Comparison of ENCODE assay signal across 8 cellular contexts in genomic region chr1:77687519-77687906, GRCh38. TPM values are rescaled to one million over a fixed set of nuclear protein-coding genes. Genes with fewer than 3 reads are reported as not detected.
DNase-seq lines count a peak whose midpoint lies in the region; ATAC-seq, FAIRE-seq and TF ChIP-seq lines count a peak whose summit lies in the region.

No MANE protein-coding gene starts in this region.

- no peaks in the 10 kb centered on the region for H3K27me3 ChIP-seq in AG04450 (ENCODE audit: control insufficient read depth, insufficient read depth, low read length)
- no peaks in the 10 kb centered on the region for H3K27me3 ChIP-seq in H1 (replicated peaks in 1 of 4; ENCODE audit: control insufficient read depth in 3 of 4, extremely low read depth in 1 of 4, insufficient read depth in 3 of 4, low read length in 3 of 4)
- no peaks in the 10 kb centered on the region for H3K27me3 ChIP-seq in PC-3 (ENCODE audit: low read length)

- intact Hi-C loops in PC-3 (cut with micrococcal nuclease), result loop anchor here (10.0 kb wide), 1 partner anchor 137 kb away; no protein-coding TSS in a partner anchor

- H4K20me1 ChIP-seq in H1 (replicated peaks in 1 of 2; ENCODE audit: control insufficient read depth in 1 of 2, insufficient read depth in 2 of 2, low read length in 2 of 2), result no peaks in the 10 kb centered on the region
- no peaks in the 10 kb centered on the region for H4K20me1 ChIP-seq in PC-3 (ENCODE audit: low read length)

- no peak overlapping the region for H3K14ac ChIP-seq in H1 (ENCODE audit: insufficient read length)

- no peaks in the 10 kb centered on the region for H3K36me3 ChIP-seq in H1 (ENCODE audit: control insufficient read depth in 2 of 4, insufficient read depth in 4 of 4, low read length in 3 of 4)
- no peaks in the 10 kb centered on the region for H3K36me3 ChIP-seq in PC-3 (ENCODE audit: low read depth, low read length)

- H3K79me2 ChIP-seq in H1 (ENCODE audit: control insufficient read depth in 1 of 2, insufficient read depth in 2 of 2, low read length in 2 of 2) (no peaks in the 10 kb centered on the region), PC-3 (ENCODE audit: low read length) (peaks cover 2% of the 10 kb centered on the region)

- no peak overlapping the region for H2AFZ ChIP-seq in H1 (ENCODE audit: low read length)
- H2AFZ ChIP-seq in PC-3 (ENCODE audit: low read length), result no peak overlapping the region

- WGBS in H1 (ENCODE audit: extremely low coverage in 1 of 2, insufficient coverage in 1 of 2, insufficient read length in 1 of 2, insufficient replicate concordance in 2 of 2, low coverage in 1 of 2, low lambda C conversion rate in 2 of 2, missing lambda C conversion rate in 1 of 2), 2 experiments, result 2% methylated on average over 7 of the region's 21 CpGs; no CpG with 5 or more reads in 1 of the 2 experiments

- H3K4me3 Mint-ChIP-seq in memory B cell, result peak overlapping the region; percentile 79

- CTCF ChIA-PET in AG04450 (lab: Charles Lee) (interaction anchor here (0.6 kb wide), 1 partner anchor 279 kb away, joined by 4 read pairs; no protein-coding TSS in a partner anchor), H1 (lab: Charles Lee; ENCODE audit: partially characterized antibody) (no interaction called here), PC-3 (lab: Charles Lee) (no interaction called here)

- peak overlapping the region; percentile 92; the same call in 1 of the 2 replicates for H4K8ac ChIP-seq in H1 (ENCODE audit: extremely low read depth, insufficient read depth, low read length)

- no peak for TF ChIP-seq EP300 in H1 (IDR thresholded peaks at IDR 0.05; ENCODE audit: borderline replicate concordance in 1 of 2, low read depth in 2 of 2, low read length in 2 of 2)

- no peak overlapping the region for H2BK20ac ChIP-seq in H1 (ENCODE audit: low read length)

- H3K9ac ChIP-seq in H1 (replicated peaks in 1 of 4; ENCODE audit: extremely low read depth in 1 of 4, low read depth in 3 of 4, low read length in 3 of 4), result peak overlapping the region in 1 of 4 experiments; percentile 27; a peak in 2 of 7 replicates
- H3K9ac ChIP-seq in PC-3 (ENCODE audit: low read length), result no peak overlapping the region

- H4K5ac ChIP-seq in H1 (ENCODE audit: insufficient read length, low read depth, low read length), result no peak overlapping the region

- no peak overlapping the region; the same call in 1 of the 2 replicates for H3K18ac ChIP-seq in H1 (ENCODE audit: extremely low read depth, low read length)

- no peak overlapping the region for H2BK15ac ChIP-seq in H1 (ENCODE audit: low read length)

- H3K4me1 ChIP-seq in H1 (replicated peaks in 1 of 4; ENCODE audit: control insufficient read depth in 3 of 4, insufficient read depth in 4 of 4, low read length in 3 of 4) (no peaks in the 10 kb centered on the region; a peak in 2 of 7 replicates), PC-3 (ENCODE audit: insufficient read depth, low read length) (peaks cover 10% of the 10 kb centered on the region)

- no peaks in the 10 kb centered on the region for H3K9me2 ChIP-seq in PC-3 (replicated peaks; ENCODE audit: low read length)

- H3K56ac ChIP-seq in H1 (replicated peaks; ENCODE audit: insufficient read length, low read depth, low read length), result no peak overlapping the region

- H3K23me2 ChIP-seq in H1 (ENCODE audit: low read depth, low read length), result peaks cover 4% of the 10 kb centered on the region

- DNase-seq in AG04450 (ENCODE audit: low read depth, low spot score) (no peak), HuH-7 (ENCODE audit: low spot score) (peak; percentile 45), H1 (ENCODE audit: low read depth in 1 of 2, low spot score in 2 of 2) (peak; percentile 51 to 70), memory B cell (ENCODE audit: low spot score in 2 of 2) (no peak), NCI-H1048 (lab: John Stamatoyannopoulos, UW) (no peak), PC-3 (no peak), GM19238 (ENCODE audit: insufficient read length, low spot score) (no peak)

- no peak for FAIRE-seq in H1 (lab: Jason Lieb, UNC)

- no peak overlapping the region for H3K4ac ChIP-seq in H1 (replicated peaks; ENCODE audit: insufficient read length, low read depth, low read length)

- no peak overlapping the region for H2BK120ac ChIP-seq in H1 (replicated peaks; ENCODE audit: low read depth, low read length)

- H2BK5ac ChIP-seq in H1 (ENCODE audit: low read depth, low read length), result no peak overlapping the region

- H3K23ac ChIP-seq in H1 (ENCODE audit: insufficient read length), result no peak overlapping the region

- no TSS peak for BruUV-seq in PC-3 (replicated peaks; lab: Mats Ljungman, UMichigan)

- no peaks in the 10 kb centered on the region for H3K79me1 ChIP-seq in H1 (ENCODE audit: low read depth, low read length)

- H3K27ac Mint-ChIP-seq in memory B cell, result no peak overlapping the region

- peak; percentile 11; the same call in 1 of the 2 replicates for TF ChIP-seq CTCF in AG04450 (IDR thresholded peaks at IDR 0.05; ENCODE audit: low read depth, low read length)
- peak; percentile 46 to 67 (median 51); a peak in 3 of 4 replicates for TF ChIP-seq CTCF in H1 (IDR thresholded peaks at IDR 0.05; ENCODE audit: control extremely low read depth in 1 of 3, insufficient read depth in 1 of 3, low read depth in 1 of 3, low read length in 3 of 3)
- no peak for TF ChIP-seq CTCF in PC-3 (conservative IDR thresholded peaks at IDR 0.05; ENCODE audit: low read depth, low read length)

- no peak overlapping the region for H2AK5ac ChIP-seq in H1 (ENCODE audit: low read depth, low read length)

- H3K9me3 Mint-ChIP-seq in memory B cell, result no peaks in the 10 kb centered on the region

- no peak overlapping the region for H2BK12ac ChIP-seq in H1 (ENCODE audit: low read depth, low read length)

- H3K27ac ChIP-seq in AG04450 (ENCODE audit: low read depth, low read length), result no peak overlapping the region
- no peak overlapping the region for H3K27ac ChIP-seq in H1 (ENCODE audit: low read depth, low read length)
- no peak overlapping the region for H3K27ac ChIP-seq in PC-3 (ENCODE audit: low read length)

- ATAC-seq in memory B cell (ENCODE audit: low read depth) (no peak), HG03571 (IDR thresholded peaks at IDR 0.05; ENCODE audit: unreplicated experiment) (no peak), PC-3 (no peak)

- no peaks in the 10 kb centered on the region for H3K27me3 Mint-ChIP-seq in memory B cell

- POLR2A ChIA-PET in AG04450 (lab: Yijun Ruan, JAX), result interaction anchor here (0.6 kb wide), 1 partner anchor 536 kb away, joined by 3 read pairs; no protein-coding TSS in a partner anchor
- POLR2A ChIA-PET in H1 (lab: Charles Lee; ENCODE audit: partially characterized antibody), result interaction anchor here (0.6 to 2.5 kb wide), 7 partner anchors 16 to 202 kb away, joined by 3 to 6 read pairs (median 4); partner anchors contain the start of gene NEXN
- POLR2A ChIA-PET in PC-3 (lab: Charles Lee; ENCODE audit: unreplicated experiment), result no interaction called here

- TF ChIP-seq RAD21 in H1 (IDR thresholded peaks at IDR 0.05 in 1 of 2, conservative IDR thresholded peaks at IDR 0.05 in 1 of 2; ENCODE audit: low read depth in 2 of 2, low read length in 2 of 2), result peak; percentile 33 to 42; a peak in 3 of 4 replicates

- H3K4me3 ChIP-seq in AG04450 (ENCODE audit: low read depth, low read length) (no peak overlapping the region), H1 (ENCODE audit: extremely low read depth in 1 of 4, insufficient read depth in 2 of 4, low read depth in 3 of 4, low read length in 4 of 4) (peak overlapping the region; percentile 29 to 67 (median 34); a peak in 7 of 8 replicates), PC-3 (ENCODE audit: low read length) (no peak overlapping the region)

- peaks cover 9% of the 10 kb centered on the region for H3K4me1 Mint-ChIP-seq in memory B cell

- peaks cover 11% of the 10 kb centered on the region for H3K36me3 Mint-ChIP-seq in memory B cell

- H3K9me3 ChIP-seq in AG04450 (ENCODE audit: control insufficient read depth, insufficient read depth, low read length) (no peaks in the 10 kb centered on the region; the same call in 1 of the 2 replicates), H1 (ENCODE audit: insufficient read depth in 2 of 2, low read depth in 1 of 2, low read length in 1 of 2) (no peaks in the 10 kb centered on the region), PC-3 (ENCODE audit: low read length) (no peaks in the 10 kb centered on the region)

- H4K91ac ChIP-seq in H1 (replicated peaks; ENCODE audit: insufficient read length, low read length), result no peak overlapping the region

- H3F3A ChIP-seq in PC-3 (ENCODE audit: low read length, unreplicated experiment), result no peaks in the 10 kb centered on the region

- peak; percentile 57 to 74; a peak in 2 of 3 replicates for TF ChIP-seq POLR2A in H1 (IDR thresholded peaks at IDR 0.05; ENCODE audit: control extremely low read depth in 1 of 2, low read depth in 2 of 2, low read length in 2 of 2)

- H3K4me2 ChIP-seq in H1 (ENCODE audit: insufficient read depth in 1 of 2, low read depth in 2 of 2, low read length in 2 of 2), result peak overlapping the region; percentile 23 to 64; a peak in 3 of 4 replicates
- no peak overlapping the region for H3K4me2 ChIP-seq in PC-3 (ENCODE audit: low read length)

TF ChIP-seq in H1, 55 proteins besides CTCF, POLR2A, EP300 and RAD21 (continues in another document):
- peak; percentile 69 to 74; a peak in 1 of 4 replicates for TF ChIP-seq SIN3A (conservative IDR thresholded peaks at IDR 0.05 in 1 of 2, IDR thresholded peaks at IDR 0.05 in 1 of 2; ENCODE audit: low read depth in 1 of 2, low read length in 2 of 2)
- peak; percentile 73 for TF ChIP-seq POLR2AphosphoS5 (IDR thresholded peaks at IDR 0.05; ENCODE audit: low read depth, low read length)
- TF ChIP-seq USF2 (IDR thresholded peaks at IDR 0.05; ENCODE audit: low read length), result no peak
- peak; percentile 55; the same call in 1 of the 2 replicates for TF ChIP-seq EGR1 (IDR thresholded peaks at IDR 0.05; ENCODE audit: borderline replicate concordance, low read depth, low read length)

RNA-seq across cellular contexts. Expression of gene ZZZ3, which starts 5.1 kb away (rescaled TPM):
- polyA plus RNA-seq in AG04450 (2011; rRNA removed) (31.2 and 46.2 TPM in 2 replicates), H1 (2011; rRNA removed) (8.5 and 12.8 TPM in 2 replicates)
- 36.3 and 60.6 TPM in 2 replicates for polyA minus RNA-seq in AG04450 (2011; rRNA and poly(A)+ RNA removed)
- 54.6 and 54.7 TPM in 2 replicates for total RNA-seq in H1 (2021; fragmentation: NEBNext Ultra II Directional; extraction: Animal tissue kit (Norgen Biotek cat#: 25700))
- 14.5 TPM for polyA plus RNA-seq in H1 (2011; cell fraction: cytosol; rRNA removed)
- 18.8 TPM for polyA plus RNA-seq in H1 (2011; cell fraction: nucleus; rRNA removed)
- polyA plus RNA-seq in H1 (2012, experiment 1 of 2), result 14.0 to 28.3 TPM (median 16.6 TPM) in 4 replicates
- polyA plus RNA-seq in H1 (2012, experiment 2 of 2), result 2.4 TPM
- polyA plus RNA-seq in H1 (2013, experiment 1 of 2), result 22.4 TPM
- polyA plus RNA-seq in H1 (2013, experiment 2 of 2), result 22.5 TPM
- 39.1 and 47.1 TPM in 2 replicates for polyA minus RNA-seq in H1 (2011; rRNA and poly(A)+ RNA removed)
- 50.8 TPM for polyA minus RNA-seq in H1 (2011; cell fraction: cytosol; rRNA and poly(A)+ RNA removed)
- 158 TPM for polyA minus RNA-seq in H1 (2011; cell fraction: nucleus; rRNA and poly(A)+ RNA removed)
- 58.1 and 77.8 TPM in 2 replicates for total RNA-seq in PC-3 (2014; rRNA removed)

Comparison
In these comparisons a context has a peak if more than half of its experiments do, and no peak if none do; other contexts are left out.
1. DNase-seq: peak in HuH-7 (single experiment) and H1 (2 of 2); none in AG04450 (single experiment), memory B cell (0 of 2), NCI-H1048 (single experiment), PC-3 (single experiment) and GM19238 (single experiment).
2. H3K4me3 ChIP-seq: peak in H1 (4 of 4); none in AG04450 (single experiment) and PC-3 (single experiment).